In the genomic region with DNA sequence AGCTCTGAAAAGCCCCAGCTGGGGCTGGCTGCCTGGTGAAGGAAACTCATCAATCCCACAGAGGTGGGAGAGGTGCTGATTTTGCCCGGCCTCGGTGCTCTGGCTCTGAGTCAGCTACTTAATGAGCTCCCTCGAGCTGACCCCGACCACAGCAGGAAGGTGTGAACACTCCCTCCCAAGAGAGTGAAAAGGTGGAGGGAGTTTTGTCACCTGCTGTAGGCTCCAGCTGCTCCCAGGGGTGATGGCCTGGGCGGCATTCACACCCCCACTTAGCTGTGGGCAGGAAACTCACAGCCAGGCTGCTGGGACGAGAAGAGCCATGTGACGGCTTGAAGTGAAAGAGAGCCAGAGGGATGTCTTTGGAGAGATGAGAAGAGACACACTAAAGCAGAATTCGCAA, we compare ENCODE assay signal across 15 cellular contexts.
A peak's percentile ranks its signal among the peaks of the same experiment; 100 is the strongest.
DNase-seq lines count a peak whose midpoint lies in the region; ATAC-seq and TF ChIP-seq lines count a peak whose summit lies in the region.
"Had no signal": no experiment of that assay in that cellular context is flagged by ENCODE, and none has a peak within 500 bp of the region (broad histone marks: within the 10 kb centered on the region; RNA-seq: fewer than 3 reads in every experiment).

No MANE protein-coding gene starts in this region.

- H3K9ac ChIP-seq in mesendoderm (ENCODE audit: low read length): no peak overlapping the region

- BruUV-seq in OCI-LY7 (replicated peaks; lab: Mats Ljungman, UMichigan): no TSS peak

- H3K18ac ChIP-seq in mesendoderm (ENCODE audit: low read length): no peak overlapping the region

- H4K8ac ChIP-seq in mesendoderm (ENCODE audit: low read depth, low read length): no peak overlapping the region

- no peak overlapping the region for H3K27ac ChIP-seq in mesendoderm (ENCODE audit: low read depth, low read length)
- no peak overlapping the region for H3K27ac ChIP-seq in OCI-LY7 (ENCODE audit: low read depth, low read length, poor library complexity, severe bottlenecking)

- no peak overlapping the region for H3K4ac ChIP-seq in mesendoderm (ENCODE audit: low read depth, low read length)

- no peak overlapping the region for H4K5ac ChIP-seq in mesendoderm (ENCODE audit: low read length)

- H3K56ac ChIP-seq in mesendoderm (ENCODE audit: low read length): no peak overlapping the region

- POLR2A ChIA-PET in OCI-LY7 (lab: Charles Lee): no interaction called here

- H3K79me2 ChIP-seq in mesendoderm (ENCODE audit: control insufficient read depth, insufficient read depth, low read length) (no peaks in the 10 kb centered on the region), OCI-LY7 (ENCODE audit: insufficient read depth, low read depth, low read length) (no peaks in the 10 kb centered on the region)

- H2BK5ac ChIP-seq in mesendoderm (ENCODE audit: low read length): no peak overlapping the region

- no CpG with 5 or more reads among the region's 8 CpGs for WGBS in mesendoderm (ENCODE audit: extremely low coverage, insufficient coverage, low lambda C conversion rate)

- TF ChIP-seq CTCF in GM06990 (IDR thresholded peaks at IDR 0.05; ENCODE audit: insufficient read depth, low read length, poor library complexity, severe bottlenecking): no peak
- no peak for TF ChIP-seq CTCF in OCI-LY7 (conservative IDR thresholded peaks at IDR 0.05; ENCODE audit: low read length)

- no peak overlapping the region for H2AK5ac ChIP-seq in mesendoderm (ENCODE audit: low read length)

- DNase-seq in GM06990 (ENCODE audit: extremely low read depth, insufficient read length) (peak; percentile 72), NCI-H2227 (lab: John Stamatoyannopoulos, UW; ENCODE audit: unreplicated experiment) (peak; percentile 59), mesendoderm (peak; percentile 69), NCI-H2081 (lab: John Stamatoyannopoulos, UW) (no peak), NCI-H1436 (lab: John Stamatoyannopoulos, UW) (no peak), OCI-LY7 (ENCODE audit: low spot score) (no peak)
- DNase-seq: activated CD8-positive, alpha-beta memory T cell treated with anti-CD3 and anti-CD28 coated beads, Interleukin-2, amount 10 ng/mL, durations not matched to agents 7 days and 5 days; activated gamma-delta T cell treated with Interleukin-2 at 50 U/mL for 16 hours; BE2C; cortex of kidney; NCI-H2029 treated with DMSO at 0.1 percent for 48 hours; right cardiac atrium; T-helper 1 cell had no signal

- intact Hi-C loops in OCI-LY7 (cut with micrococcal nuclease; ENCODE audit: unreplicated experiment): no loop called here

- no peak overlapping the region for H2BK15ac ChIP-seq in mesendoderm (replicated peaks; ENCODE audit: low read depth)

- H3K27me3 ChIP-seq in GM06990 (replicated peaks; ENCODE audit: control insufficient read depth, insufficient read depth, low read length) (no peaks in the 10 kb centered on the region), mesendoderm (ENCODE audit: insufficient read depth, low read length, poor library complexity) (no peaks in the 10 kb centered on the region)
- H3K27me3 ChIP-seq: BE2C had no signal

- H3K4me1 ChIP-seq in mesendoderm (ENCODE audit: control insufficient read depth, low read depth, low read length) (no peaks in the 10 kb centered on the region), OCI-LY7 (ENCODE audit: insufficient read depth, low read length, poor library complexity, severe bottlenecking) (no peaks in the 10 kb centered on the region)
- H3K4me1 ChIP-seq: BE2C had no signal

- H4K20me1 ChIP-seq in OCI-LY7 (ENCODE audit: insufficient read depth, low read length): no peaks in the 10 kb centered on the region

- no peaks in the 10 kb centered on the region for H3K79me1 ChIP-seq in mesendoderm (ENCODE audit: low read length)

- H3K4me2 ChIP-seq in mesendoderm (ENCODE audit: low read length): no peak overlapping the region
- H3K4me2 ChIP-seq in OCI-LY7 (ENCODE audit: low read length): no peak overlapping the region

- H2BK120ac ChIP-seq in mesendoderm (ENCODE audit: low read depth, low read length): no peak overlapping the region

- peak; percentile 45 for ATAC-seq in GM18909 (IDR thresholded peaks at IDR 0.05; ENCODE audit: poor library complexity, unreplicated experiment)
- ATAC-seq: activated CD8-positive, alpha-beta memory T cell treated with anti-CD3 and anti-CD28 coated beads, Interleukin-2, amount 10 ng/mL, durations not matched to agents 7 days and 5 days; right cardiac atrium; Right ventricle myocardium inferior had no signal

- H3K9me3 ChIP-seq in OCI-LY7 (ENCODE audit: low read length): no peaks in the 10 kb centered on the region
- H3K9me3 ChIP-seq: BE2C had no signal

- H3K36me3 ChIP-seq in GM06990 (ENCODE audit: control insufficient read depth, insufficient read depth, low read length) (no peaks in the 10 kb centered on the region), mesendoderm (ENCODE audit: control insufficient read depth, insufficient read depth, low read length) (no peaks in the 10 kb centered on the region), OCI-LY7 (ENCODE audit: insufficient read depth, low read length) (no peaks in the 10 kb centered on the region)
- H3K36me3 ChIP-seq: BE2C had no signal

- CTCF ChIA-PET in OCI-LY7 (lab: Charles Lee; ENCODE audit: unreplicated experiment): no interaction called here

- H3K9me2 ChIP-seq in OCI-LY7 (ENCODE audit: insufficient read depth, low read length): no peaks in the 10 kb centered on the region

- H3K23ac ChIP-seq in mesendoderm (ENCODE audit: low read length): no peak overlapping the region

- H3K4me3 ChIP-seq in GM06990 (replicated peaks; ENCODE audit: low read depth, low read length) (no peak overlapping the region), mesendoderm (ENCODE audit: low read length) (no peak overlapping the region), OCI-LY7 (ENCODE audit: low read depth, low read length, poor library complexity, severe bottlenecking) (no peak overlapping the region)

- no peak overlapping the region for H2AFZ ChIP-seq in OCI-LY7 (ENCODE audit: low read length)

Comparison
In these comparisons a context has a peak if more than half of its experiments do, and no peak if none do; other contexts are left out.
1. DNase-seq: peak in GM06990 (single experiment), NCI-H2227 (single experiment) and mesendoderm (single experiment); none in NCI-H2081 (0 of 2), NCI-H1436 (single experiment) and OCI-LY7 (single experiment).